ENCODE assay signal across 25 cellular contexts in genomic region chr2:232174662-232175061, GRCh38.
"Had no signal": no experiment of that assay in that cellular context is flagged by ENCODE, and none has a peak within 500 bp of the region (broad histone marks: within the 10 kb centered on the region; RNA-seq: fewer than 3 reads in every experiment).

No MANE protein-coding gene starts in this region.

- H3K36me3 ChIP-seq: ascending aorta, cardiac muscle cell, right lobe of liver, transverse colon, uterus, WERI-Rb-1 had no signal

- H3K27ac Mint-ChIP-seq: activated CD4-positive, alpha-beta memory T cell treated with anti-CD3 and anti-CD28 coated beads for 36 hours; activated naive CD4-positive, alpha-beta T cell treated with anti-CD3 and anti-CD28 coated beads, Interleukin-2, amount 10 ng/mL, durations not matched to agents 7 days and 5 days; activated naive CD8-positive, alpha-beta T cell treated with anti-CD3 and anti-CD28 coated beads, Interleukin-2, amount 10 ng/mL, durations not matched to agents 7 days and 5 days; activated T-cell treated with anti-CD3 and anti-CD28 coated beads, Interleukin-2, amount 50 U/mL, for 24 hours; brain; natural killer cell treated with Interleukin-12 subunit alpha and Interleukin-12 subunit beta and Interleukin-15 and Interleukin-18, amount 100 ng/mL, for 72 hours; T-cell had no signal

- H3K4me3 Mint-ChIP-seq: activated CD4-positive, alpha-beta memory T cell treated with anti-CD3 and anti-CD28 coated beads for 36 hours; activated naive CD4-positive, alpha-beta T cell treated with anti-CD3 and anti-CD28 coated beads, Interleukin-2, amount 10 ng/mL, durations not matched to agents 7 days and 5 days; activated naive CD8-positive, alpha-beta T cell treated with anti-CD3 and anti-CD28 coated beads, Interleukin-2, amount 10 ng/mL, durations not matched to agents 7 days and 5 days; activated T-cell treated with anti-CD3 and anti-CD28 coated beads, Interleukin-2, amount 50 U/mL, for 24 hours; brain; natural killer cell treated with Interleukin-12 subunit alpha and Interleukin-12 subunit beta and Interleukin-15 and Interleukin-18, amount 100 ng/mL, for 72 hours; T-cell had no signal

- H3K27me3 ChIP-seq: ascending aorta, cardiac muscle cell, esophagus squamous epithelium, right lobe of liver, transverse colon, uterus had no signal

- H3K9me3 ChIP-seq: esophagus squamous epithelium, right lobe of liver, transverse colon, uterus had no signal

- H3K4me1 ChIP-seq: right lobe of liver, uterus had no signal

- H3K27ac ChIP-seq: ascending aorta, cardiac muscle cell, coronary artery, right lobe of liver, transverse colon, uterus, WERI-Rb-1 had no signal

- H3K9me3 Mint-ChIP-seq: activated naive CD4-positive, alpha-beta T cell treated with anti-CD3 and anti-CD28 coated beads, Interleukin-2, amount 10 ng/mL, durations not matched to agents 7 days and 5 days; natural killer cell treated with Interleukin-12 subunit alpha and Interleukin-12 subunit beta and Interleukin-15 and Interleukin-18, amount 100 ng/mL, for 72 hours had no signal

- ATAC-seq: activated CD4-positive, CD25-positive, alpha-beta regulatory T cell treated with anti-CD3 and anti-CD28 coated beads, Interleukin-2, amount 50 U/mL, for 24 hours; natural killer cell treated with Interleukin-12 subunit alpha and Interleukin-12 subunit beta and Interleukin-15 and Interleukin-18, amount 100 ng/mL, for 72 hours; T-cell had no signal

- H3K4me1 Mint-ChIP-seq: activated naive CD4-positive, alpha-beta T cell treated with anti-CD3 and anti-CD28 coated beads, Interleukin-2, amount 10 ng/mL, durations not matched to agents 7 days and 5 days; T-cell had no signal

- DNase-seq: activated CD4-positive, alpha-beta memory T cell treated with anti-CD3 and anti-CD28 coated beads for 36 hours; activated CD4-positive, alpha-beta T cell treated with anti-CD3 and anti-CD28 coated beads for 48 hours; activated CD8-positive, alpha-beta memory T cell treated with anti-CD3 and anti-CD28 coated beads, Interleukin-2, amount 50 U/mL, for 4 hours; activated gamma-delta T cell; activated naive CD4-positive, alpha-beta T cell treated with anti-CD3 and anti-CD28 coated beads, Interleukin-2, amount 10 ng/mL, durations not matched to agents 7 days and 5 days; activated naive CD8-positive, alpha-beta T cell treated with anti-CD3 and anti-CD28 coated beads, Interleukin-2, amount 10 ng/mL, durations not matched to agents 7 days and 5 days; activated T-cell treated with anti-CD3 and anti-CD28 coated beads, Interleukin-2, amount 50 U/mL, for 24 hours; esophagus squamous epithelium; foreskin melanocyte; kidney glomerular epithelial cell; mesendoderm; right lobe of liver; stimulated activated CD4-positive, alpha-beta T cell treated with anti-CD3 and anti-CD28 coated beads, Interleukin-2, amount 100 ng/mL, for 48 hours; stimulated activated naive CD4-positive, alpha-beta T cell treated with Interleukin-2 at 50 U/mL for 16 hours; T-cell; T-helper 9 cell; transverse colon; uterus; WERI-Rb-1 had no signal

- H3K27me3 Mint-ChIP-seq: activated CD4-positive, alpha-beta memory T cell treated with anti-CD3 and anti-CD28 coated beads for 36 hours; activated naive CD4-positive, alpha-beta T cell treated with anti-CD3 and anti-CD28 coated beads, Interleukin-2, amount 10 ng/mL, durations not matched to agents 7 days and 5 days; activated naive CD8-positive, alpha-beta T cell treated with anti-CD3 and anti-CD28 coated beads, Interleukin-2, amount 10 ng/mL, durations not matched to agents 7 days and 5 days; activated T-cell treated with anti-CD3 and anti-CD28 coated beads, Interleukin-2, amount 50 U/mL, for 24 hours; brain; natural killer cell treated with Interleukin-12 subunit alpha and Interleukin-12 subunit beta and Interleukin-15 and Interleukin-18, amount 100 ng/mL, for 72 hours; T-cell had no signal

- H3K4me3 ChIP-seq: ascending aorta, cardiac muscle cell, coronary artery, esophagus squamous epithelium, right lobe of liver, transverse colon, uterus had no signal

- H3K36me3 Mint-ChIP-seq: natural killer cell treated with Interleukin-12 subunit alpha and Interleukin-12 subunit beta and Interleukin-15 and Interleukin-18, amount 100 ng/mL, for 72 hours had no signal
